ENCODE assay signal across 8 cellular contexts in genomic region chr16:28494141-28494851, GRCh38. TPM values are rescaled to one million over a fixed set of nuclear protein-coding genes. Genes with fewer than 3 reads are reported as not detected.
A peak's percentile ranks its signal among the peaks of the same experiment; 100 is the strongest.
DNase-seq lines count a peak whose midpoint lies in the region; ATAC-seq lines count a peak whose summit lies in the region.

APOBR (plus strand) TSS chr16:28494643; CDS start chr16:28494682, 39 bp downstream.

- ATAC-seq in GM19395 (IDR thresholded peaks at IDR 0.05; ENCODE audit: unreplicated experiment) (peak; percentile 60), Right ventricle myocardium inferior (peak; percentile 8), GM21367 (IDR thresholded peaks at IDR 0.05; ENCODE audit: unreplicated experiment) (no peak)

- peak; percentile 86 to 89 for DNase-seq in Kasumi-1 (lab: John Stamatoyannopoulos, UW)
- DNase-seq in activated CD8-positive, alpha-beta memory T cell treated with anti-CD3 and anti-CD28 coated beads for 1 hour (ENCODE audit: extremely low read depth in 1 of 2, low read depth in 1 of 2), result peak; percentile 64 to 83
- peak; percentile 81 for DNase-seq in Right ventricle myocardium inferior (ENCODE audit: missing footprints)
- DNase-seq in stimulated activated CD4-positive, alpha-beta T cell treated with anti-CD3 and anti-CD28 coated beads, Interleukin-4, amount 100 ng/mL, for 4 hours, result peak; percentile 66 to 89
- DNase-seq in EL, result no peak
- no peak for DNase-seq in midbrain (lab: John Stamatoyannopoulos, UW)

- intact Hi-C loops in Right ventricle myocardium inferior (cut with DNase I), result loop anchor here (5.0 to 10.0 kb wide), 3 partner anchors 61 to 351 kb away; partner anchors contain the start of genes SGF29 and TUFM

RNA-seq across cellular contexts. Expression of gene APOBR, which starts in this region (rescaled TPM):
- total RNA-seq in Right ventricle myocardium inferior, result 0.51 TPM

Comparison
In these comparisons a context has a peak if more than half of its experiments do, and no peak if none do; other contexts are left out.
1. Peak in DNase-seq and ATAC-seq in Right ventricle myocardium inferior; RNA of the gene not detected or under 1 TPM.
2. DNase-seq: peak in Kasumi-1 (2 of 2), activated CD8-positive, alpha-beta memory T cell treated with anti-CD3 and anti-CD28 coated beads for 1 hour (2 of 2) and stimulated activated CD4-positive, alpha-beta T cell treated with anti-CD3 and anti-CD28 coated beads, Interleukin-4, amount 100 ng/mL, for 4 hours (2 of 2); none in EL (single experiment) and midbrain (single experiment).